Comparison of ENCODE assay signal across 1 cellular context in the genomic region with DNA sequence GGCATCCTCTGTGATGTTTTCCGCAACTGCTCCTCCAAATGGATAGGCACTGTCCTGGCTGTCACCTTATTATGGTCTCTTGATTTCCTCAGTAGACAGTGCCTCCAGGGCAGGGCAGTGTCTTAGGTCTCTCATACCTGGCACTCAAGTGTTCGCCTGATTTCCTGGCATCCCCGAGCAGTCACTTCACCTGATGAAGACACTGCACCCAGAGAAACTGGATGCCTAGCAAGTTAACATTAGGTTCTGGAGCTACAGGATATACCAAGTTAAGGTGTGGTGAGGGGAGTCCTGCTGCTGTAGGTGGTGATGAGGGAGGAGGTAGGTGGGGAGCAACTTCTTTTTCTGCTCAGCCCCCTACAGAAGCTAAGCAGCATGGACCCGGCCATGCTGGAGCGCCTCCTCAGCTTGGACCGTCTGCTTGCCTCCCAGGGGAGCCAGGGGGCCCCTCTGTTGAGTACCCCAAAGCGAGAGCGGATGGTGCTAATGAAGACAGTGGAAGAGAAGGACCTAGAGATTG.
A peak's percentile ranks its signal among the peaks of the same experiment; 100 is the strongest.
TF ChIP-seq lines count a peak whose summit lies in the region.

No MANE protein-coding gene starts in this region.

TF ChIP-seq in H1, 55 proteins besides CTCF, POLR2A, EP300 and RAD21:
- TF ChIP-seq, protein P1, sequence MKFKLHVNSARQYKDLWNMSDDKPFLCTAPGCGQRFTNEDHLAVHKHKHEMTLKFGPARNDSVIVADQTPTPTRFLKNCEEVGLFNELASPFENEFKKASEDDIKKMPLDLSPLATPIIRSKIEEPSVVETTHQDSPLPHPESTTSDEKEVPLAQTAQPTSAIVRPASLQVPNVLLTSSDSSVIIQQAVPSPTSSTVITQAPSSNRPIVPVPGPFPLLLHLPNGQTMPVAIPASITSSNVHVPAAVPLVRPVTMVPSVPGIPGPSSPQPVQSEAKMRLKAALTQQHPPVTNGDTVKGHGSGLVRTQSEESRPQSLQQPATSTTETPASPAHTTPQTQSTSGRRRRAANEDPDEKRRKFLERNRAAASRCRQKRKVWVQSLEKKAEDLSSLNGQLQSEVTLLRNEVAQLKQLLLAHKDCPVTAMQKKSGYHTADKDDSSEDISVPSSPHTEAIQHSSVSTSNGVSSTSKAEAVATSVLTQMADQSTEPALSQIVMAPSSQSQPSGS (IDR thresholded peaks at IDR 0.05; ENCODE audit: low read length), result no peak
- peak; percentile 17; the same call in 1 of the 2 replicates for TF ChIP-seq POLR2AphosphoS5 (IDR thresholded peaks at IDR 0.05; ENCODE audit: low read depth, low read length)
